Comparison of ENCODE assay signal across 8 cellular contexts in the genomic region with DNA sequence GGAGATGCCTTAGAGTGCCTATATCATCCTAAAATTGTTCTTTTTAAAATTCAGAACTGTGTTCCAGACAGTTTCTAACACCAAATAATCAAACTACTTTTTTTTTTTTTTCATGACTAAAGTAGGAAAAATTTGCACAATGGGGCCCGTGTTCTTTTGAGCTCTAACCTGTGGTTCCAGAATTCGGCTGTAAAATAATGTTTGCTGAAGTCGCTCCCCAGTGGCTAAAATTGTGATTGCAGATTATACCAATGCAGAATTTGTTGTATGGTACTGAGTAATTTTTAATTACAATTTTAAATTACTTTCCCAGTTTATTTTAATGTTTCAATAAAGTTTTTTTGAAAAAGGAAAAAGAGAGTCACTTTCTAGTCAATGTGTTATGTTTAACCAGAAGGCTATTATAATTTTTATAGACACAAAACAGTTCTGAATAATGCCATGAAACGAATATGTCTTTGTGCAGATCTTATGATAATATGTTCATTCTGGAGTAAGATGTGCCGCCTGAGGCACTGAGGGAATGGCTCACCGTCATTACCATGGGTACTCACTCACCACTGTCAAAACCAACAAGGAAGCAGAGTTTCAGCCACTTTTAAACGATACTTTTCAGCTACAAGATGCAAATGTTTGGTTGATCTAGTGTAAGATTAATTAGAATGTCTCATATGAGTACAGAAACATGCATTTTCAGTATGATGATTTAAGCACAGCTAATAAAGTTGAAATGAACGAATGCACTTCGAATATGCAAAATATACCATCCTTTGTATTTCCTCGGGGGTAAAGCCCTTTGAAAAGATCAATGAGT.
DNase-seq lines count a peak whose midpoint lies in the region; ATAC-seq and TF ChIP-seq lines count a peak whose summit lies in the region.

No MANE protein-coding gene starts in this region.

- H3K27ac Mint-ChIP-seq in stimulated activated naive CD8-positive, alpha-beta T cell treated with anti-CD3 and anti-CD28 coated beads, Interleukin-15, amount 100 ng/mL, for 72 hours = no peak overlapping the region

- H3K27ac ChIP-seq in dorsolateral prefrontal cortex = no peak overlapping the region
- no peak overlapping the region for H3K27ac ChIP-seq in psoas muscle

- H3K9me3 Mint-ChIP-seq in stimulated activated naive CD8-positive, alpha-beta T cell treated with anti-CD3 and anti-CD28 coated beads, Interleukin-15, amount 100 ng/mL, for 72 hours = no peaks in the 10 kb centered on the region

- peaks cover 31% of the 10 kb centered on the region for H3K4me1 ChIP-seq in psoas muscle

- H3K4me1 Mint-ChIP-seq in stimulated activated naive CD8-positive, alpha-beta T cell treated with anti-CD3 and anti-CD28 coated beads, Interleukin-15, amount 100 ng/mL, for 72 hours = peaks cover 34% of the 10 kb centered on the region

- DNase-seq in 8988T (peak; percentile 35), GM03348 (ENCODE audit: low spot score) (peak; percentile 54), RPMI7951 (ENCODE audit: low read depth) (peak; percentile 65), dorsolateral prefrontal cortex (no peak), psoas muscle (no peak), left colon (no peak)
- no peak for DNase-seq in stimulated activated naive CD8-positive, alpha-beta T cell treated with anti-CD3 and anti-CD28 coated beads, Interleukin-15, amount 100 ng/mL, for 72 hours

- no peak overlapping the region for H3K4me3 ChIP-seq in dorsolateral prefrontal cortex
- no peak overlapping the region for H3K4me3 ChIP-seq in psoas muscle

- no peaks in the 10 kb centered on the region for H3K36me3 ChIP-seq in psoas muscle (ENCODE audit: insufficient read depth in 1 of 2, low read depth in 1 of 2)

- peaks cover 33% of the 10 kb centered on the region for H3K27me3 Mint-ChIP-seq in stimulated activated naive CD8-positive, alpha-beta T cell treated with anti-CD3 and anti-CD28 coated beads, Interleukin-15, amount 100 ng/mL, for 72 hours

- TF ChIP-seq CTCF in dorsolateral prefrontal cortex (IDR thresholded peaks at IDR 0.05 in 54 of 56, conservative IDR thresholded peaks at IDR 0.05 in 2 of 56; ENCODE audit: low read depth in 1 of 56, partially characterized antibody in 56 of 56) (peak in 55 of 56 donors; percentile 18 to 72 (median 58)), psoas muscle (IDR thresholded peaks at IDR 0.05) (no peak)

- H3K27me3 ChIP-seq in dorsolateral prefrontal cortex (no peaks in the 10 kb centered on the region), psoas muscle (ENCODE audit: insufficient read depth in 3 of 3, low read length in 2 of 3) (no peaks in the 10 kb centered on the region)

- peak; percentile 73 for ATAC-seq in stimulated activated naive CD8-positive, alpha-beta T cell treated with anti-CD3 and anti-CD28 coated beads, Interleukin-15, amount 100 ng/mL, for 72 hours
- ATAC-seq in psoas muscle = no peak
- ATAC-seq in HG02938 (IDR thresholded peaks at IDR 0.05; ENCODE audit: unreplicated experiment) = no peak
- ATAC-seq in left colon = no peak

- H3K9me3 ChIP-seq in psoas muscle = no peaks in the 10 kb centered on the region

- intact Hi-C loops in dorsolateral prefrontal cortex (cut with DNase I) = loop anchor here in 1 of 2 donors (10.0 kb wide), 2 partner anchors 392 to 462 kb away; no protein-coding TSS in a partner anchor
- intact Hi-C loops in psoas muscle (cut with DNase I) = no loop called here
- intact Hi-C loops in left colon (cut with DNase I, micrococcal nuclease) = loop anchor here in 1 of 2 donors (10.0 kb wide), 1 partner anchor 312 kb away; no protein-coding TSS in a partner anchor

- no peak overlapping the region for H3K4me3 Mint-ChIP-seq in stimulated activated naive CD8-positive, alpha-beta T cell treated with anti-CD3 and anti-CD28 coated beads, Interleukin-15, amount 100 ng/mL, for 72 hours

- WGBS in psoas muscle, 3 donors = 73 to 82% (median 79%) methylated on average over 10 of the region's 10 CpGs

Comparison
In these comparisons a context has a peak if more than half of its experiments do, and no peak if none do; other contexts are left out.
1. DNase-seq: peak in 8988T (single experiment), GM03348 (single experiment) and RPMI7951 (single experiment); none in dorsolateral prefrontal cortex (0 of 10), stimulated activated naive CD8-positive, alpha-beta T cell treated with anti-CD3 and anti-CD28 coated beads, Interleukin-15, amount 100 ng/mL, for 72 hours (0 of 2), psoas muscle (0 of 2) and left colon (0 of 2).